ENCODE assay signal across 16 cellular contexts in the genomic region with DNA sequence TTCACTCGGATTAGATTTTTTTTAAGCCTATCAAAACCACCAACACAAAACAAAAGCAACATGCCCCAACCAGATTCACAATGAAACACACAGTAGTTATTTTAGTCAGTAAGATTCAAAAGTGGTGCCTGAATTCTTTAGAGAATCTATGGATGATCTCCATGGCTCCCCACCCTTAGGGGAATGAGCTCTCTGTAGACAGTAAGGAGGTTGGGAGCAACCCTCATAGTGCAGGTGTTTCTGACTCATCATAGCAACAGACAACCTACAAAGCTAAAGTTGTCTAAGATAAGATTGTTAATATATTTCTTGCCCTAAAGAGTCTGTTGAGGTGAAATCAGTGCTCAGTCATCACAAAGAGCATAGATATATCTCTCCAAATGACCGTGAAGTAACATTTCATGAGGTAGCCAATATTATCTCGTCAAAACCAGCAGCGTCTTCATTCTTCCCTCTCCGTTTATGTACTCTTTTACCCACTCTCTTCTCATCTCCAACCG.
DNase-seq lines count a peak whose midpoint lies in the region; ATAC-seq and TF ChIP-seq lines count a peak whose summit lies in the region.
"Had no signal": no experiment of that assay in that cellular context is flagged by ENCODE, and none has a peak within 500 bp of the region (broad histone marks: within the 10 kb centered on the region; RNA-seq: fewer than 3 reads in every experiment).

No MANE protein-coding gene starts in this region.

- no peaks in the 10 kb centered on the region for H3K27me3 ChIP-seq in IMR-90 (ENCODE audit: control insufficient read depth, insufficient read depth, low read length)
- H3K27me3 ChIP-seq in foreskin keratinocyte, result no peaks in the 10 kb centered on the region
- no peaks in the 10 kb centered on the region for H3K27me3 ChIP-seq in trophoblast cell (ENCODE audit: insufficient read depth, low read length)
- no peaks in the 10 kb centered on the region for H3K27me3 ChIP-seq in MM.1S (replicated peaks; ENCODE audit: insufficient read depth, low read length)
- H3K27me3 ChIP-seq: BLaER1 treated with 17β-estradiol and CSF1 and Interleukin-3, amounts not matched to agents 10 nM and 100 nM had no signal

- H3K4me1 Mint-ChIP-seq in Calu3 (ENCODE audit: low read depth, unreplicated experiment), result peaks cover 10% of the 10 kb centered on the region
- H3K4me1 Mint-ChIP-seq: B cell had no signal

- H3K27ac ChIP-seq in IMR-90 (ENCODE audit: insufficient read depth, low read length) (no peak overlapping the region), foreskin keratinocyte (no peak overlapping the region), trophoblast cell (ENCODE audit: low read depth, low read length) (no peak overlapping the region), MM.1S (ENCODE audit: low read length) (no peak overlapping the region)
- H3K27ac ChIP-seq: BLaER1 treated with 17β-estradiol and CSF1 and Interleukin-3, amounts not matched to agents 10 nM and 100 nM had no signal

- H4K12ac ChIP-seq in trophoblast cell (ENCODE audit: low read depth, low read length), result no peak overlapping the region

- no peak overlapping the region for H3K56ac ChIP-seq in IMR-90 (ENCODE audit: extremely low read depth, insufficient read depth, low read length)

- H3K9me2 ChIP-seq in MM.1S (replicated peaks; ENCODE audit: insufficient read depth, low read length), result no peaks in the 10 kb centered on the region

- WGBS in IMR-90 (ENCODE audit: extremely low coverage in 2 of 2, insufficient read length in 1 of 2), 2 experiments, result 100% methylated on average over 3 of the region's 6 CpGs; no CpG with 5 or more reads in 1 of the 2 experiments
- no CpG with 5 or more reads among the region's 6 CpGs for WGBS in trophoblast cell (ENCODE audit: extremely low coverage, insufficient coverage, insufficient read length)

- H3K4me3 ChIP-seq in IMR-90 (ENCODE audit: insufficient read depth, low read depth, low read length) (no peak overlapping the region), trophoblast cell (ENCODE audit: low read depth, low read length) (no peak overlapping the region), MM.1S (ENCODE audit: low read length) (no peak overlapping the region)
- H3K4me3 ChIP-seq: BLaER1 treated with 17β-estradiol and CSF1 and Interleukin-3, amounts not matched to agents 10 nM and 100 nM; HAP-1 had no signal

- H2BK120ac ChIP-seq in IMR-90 (ENCODE audit: low read depth, low read length) (no peak overlapping the region), trophoblast cell (ENCODE audit: insufficient read depth, low read length, poor library complexity) (no peak overlapping the region)

- H3K14ac ChIP-seq in IMR-90 (replicated peaks; ENCODE audit: low read depth, low read length), result no peak overlapping the region
- no peak overlapping the region for H3K14ac ChIP-seq in trophoblast cell (ENCODE audit: low read length)

- H3K23ac ChIP-seq in IMR-90 (ENCODE audit: low read depth, low read length), result no peak overlapping the region
- no peak overlapping the region for H3K23ac ChIP-seq in trophoblast cell (ENCODE audit: low read length)

- H3K4me3 Mint-ChIP-seq in Calu3 (ENCODE audit: low read depth, unreplicated experiment), result no peak overlapping the region
- H3K4me3 Mint-ChIP-seq: B cell; CD8-positive, alpha-beta T cell; IgD-negative memory B cell had no signal

- CTCF ChIA-PET in IMR-90 (lab: Yijun Ruan, JAX) (no interaction called here), Calu3 (lab: Charles Lee) (no interaction called here), HEK293T (lab: Yijun Ruan, JAX) (no interaction called here)

- H3K9me1 ChIP-seq in IMR-90 (ENCODE audit: insufficient read depth, low read length), result no peaks in the 10 kb centered on the region

- no peak overlapping the region for H2AFZ ChIP-seq in IMR-90 (replicated peaks; ENCODE audit: low read length, poor library complexity)
- no peak overlapping the region for H2AFZ ChIP-seq in trophoblast cell (ENCODE audit: insufficient read depth, low read length, poor library complexity)
- no peak overlapping the region for H2AFZ ChIP-seq in MM.1S (ENCODE audit: low read length)

- H3K4ac ChIP-seq in IMR-90 (ENCODE audit: low read depth, low read length) (no peak overlapping the region), trophoblast cell (ENCODE audit: low read depth, low read length) (no peak overlapping the region)

- H3K27ac Mint-ChIP-seq in Calu3 (ENCODE audit: unreplicated experiment), result no peak overlapping the region
- H3K27ac Mint-ChIP-seq: B cell; CD8-positive, alpha-beta T cell; IgD-negative memory B cell had no signal

- no peak overlapping the region for H2BK12ac ChIP-seq in trophoblast cell (ENCODE audit: low read length)

- H3K18ac ChIP-seq in IMR-90 (ENCODE audit: low read depth, low read length), result no peak overlapping the region
- H3K18ac ChIP-seq in trophoblast cell (ENCODE audit: low read length), result no peak overlapping the region

- no peaks in the 10 kb centered on the region for H3K79me1 ChIP-seq in IMR-90 (ENCODE audit: low read depth in 1 of 2, low read length in 2 of 2)
- peaks cover 10% of the 10 kb centered on the region for H3K79me1 ChIP-seq in trophoblast cell (ENCODE audit: low read length)

- no peaks in the 10 kb centered on the region for H3K36me3 Mint-ChIP-seq in Calu3 (ENCODE audit: insufficient read depth, unreplicated experiment)
- H3K36me3 Mint-ChIP-seq: CD8-positive, alpha-beta T cell; IgD-negative memory B cell had no signal

- TF ChIP-seq POLR2A in IMR-90 (IDR thresholded peaks at IDR 0.05; ENCODE audit: low read depth, low read length), result no peak

- no peak overlapping the region for H4K91ac ChIP-seq in IMR-90 (ENCODE audit: insufficient read depth, low read depth, low read length)
- no peak overlapping the region for H4K91ac ChIP-seq in trophoblast cell (ENCODE audit: low read depth, low read length)

- dilution Hi-C loops in IMR-90 (cut with HindIII; ENCODE audit: low sequenced_read_pairs, unreplicated experiment), result no loop called here

- no peak for TF ChIP-seq RAD21 in IMR-90 (IDR thresholded peaks at IDR 0.05; ENCODE audit: low read length)

- BruUV-seq in IMR-90 (replicated peaks; lab: Mats Ljungman, UMichigan) (no TSS peak), Calu3 (replicated peaks; lab: Mats Ljungman, UMichigan) (no TSS peak)

- H3K36me3 ChIP-seq in IMR-90 (ENCODE audit: control insufficient read depth, insufficient read depth, low read length), result no peaks in the 10 kb centered on the region
- no peaks in the 10 kb centered on the region for H3K36me3 ChIP-seq in trophoblast cell (ENCODE audit: control insufficient read depth in 1 of 2, insufficient read depth in 2 of 2, low read length in 2 of 2)
- no peaks in the 10 kb centered on the region for H3K36me3 ChIP-seq in MM.1S (replicated peaks; ENCODE audit: insufficient read depth, low read length)
- H3K36me3 ChIP-seq: BLaER1 treated with 17β-estradiol and CSF1 and Interleukin-3, amounts not matched to agents 10 nM and 100 nM; HAP-1 had no signal

- no peaks in the 10 kb centered on the region for H3K9me3 Mint-ChIP-seq in Calu3 (ENCODE audit: low read depth, unreplicated experiment)
- H3K9me3 Mint-ChIP-seq: CD8-positive, alpha-beta T cell had no signal

- H3K4me1 ChIP-seq in IMR-90 (ENCODE audit: control insufficient read depth, insufficient read depth, low read length) (no peaks in the 10 kb centered on the region), foreskin keratinocyte (no peaks in the 10 kb centered on the region), trophoblast cell (ENCODE audit: control insufficient read depth in 1 of 2, insufficient read depth in 2 of 2, low read length in 2 of 2) (peaks cover 0 to 2% of the 10 kb centered on the region in 2 experiments), MM.1S (ENCODE audit: low read length) (no peaks in the 10 kb centered on the region)
- H3K4me1 ChIP-seq: BLaER1 treated with 17β-estradiol and CSF1 and Interleukin-3, amounts not matched to agents 10 nM and 100 nM; HAP-1 had no signal

- H2BK5ac ChIP-seq in IMR-90 (ENCODE audit: low read depth, low read length, poor library complexity, severe bottlenecking), result no peak overlapping the region
- no peak overlapping the region for H2BK5ac ChIP-seq in trophoblast cell (ENCODE audit: low read depth, low read length, poor library complexity)

- H4K20me1 ChIP-seq in IMR-90 (ENCODE audit: insufficient read depth, low read length), result no peaks in the 10 kb centered on the region
- H4K20me1 ChIP-seq in MM.1S (ENCODE audit: insufficient read depth, low read length), result no peaks in the 10 kb centered on the region
- H4K20me1 ChIP-seq: BLaER1 treated with 17β-estradiol and CSF1 and Interleukin-3, amounts not matched to agents 10 nM and 100 nM had no signal

- DNase-seq in A172 (ENCODE audit: low spot score) (peak; percentile 32), IMR-90 (peak; percentile 9), foreskin keratinocyte (peak; percentile 63 to 79), trophoblast cell (peak; percentile 79 to 93), Calu3 (no peak), MM.1S (no peak), HEK293T (ENCODE audit: extremely low spot score) (no peak), T1000 (lab: John Stamatoyannopoulos, UW) (no peak)
- DNase-seq: 8988T; CD8-positive, alpha-beta T cell; GDM1; KBM-7 had no signal

- POLR2A ChIA-PET in IMR-90 (lab: Charles Lee; ENCODE audit: unreplicated experiment) (no interaction called here), HEK293T (lab: Yijun Ruan, JAX) (interaction anchor here (1.2 kb wide), 1 partner anchor 80 kb away, joined by 3 read pairs; no protein-coding TSS in a partner anchor)

- no peak overlapping the region for H2AK9ac ChIP-seq in IMR-90 (replicated peaks; ENCODE audit: low read depth, low read length, poor library complexity)

- H3K9ac ChIP-seq in IMR-90 (ENCODE audit: low read depth, low read length), result no peak overlapping the region
- H3K9ac ChIP-seq in trophoblast cell (ENCODE audit: low read length), result no peak overlapping the region
- H3K9ac ChIP-seq in MM.1S (ENCODE audit: low read length), result no peak overlapping the region
- H3K9ac ChIP-seq: BLaER1 treated with 17β-estradiol and CSF1 and Interleukin-3, amounts not matched to agents 10 nM and 100 nM had no signal

- H3K79me2 ChIP-seq in trophoblast cell (ENCODE audit: control insufficient read depth, insufficient read depth, low read length, poor library complexity) (no peaks in the 10 kb centered on the region), MM.1S (ENCODE audit: low read length) (no peaks in the 10 kb centered on the region)

- no peak overlapping the region for H2AK5ac ChIP-seq in IMR-90 (ENCODE audit: low read depth, low read length)
- H2AK5ac ChIP-seq in trophoblast cell (ENCODE audit: low read length), result no peak overlapping the region

- intact Hi-C loops in IMR-90 (cut with micrococcal nuclease), result no loop called here
- intact Hi-C loops in Calu3 (cut with micrococcal nuclease; ENCODE audit: unreplicated experiment), result no loop called here

- TF ChIP-seq CTCF in IMR-90 (conservative IDR thresholded peaks at IDR 0.05; ENCODE audit: low read depth, low read length) (no peak), foreskin keratinocyte (conservative IDR thresholded peaks at IDR 0.05) (no peak), Calu3 (IDR thresholded peaks at IDR 0.05; ENCODE audit: unreplicated experiment) (no peak), MM.1S (IDR thresholded peaks at IDR 0.05; ENCODE audit: low read length) (no peak)

- no peaks in the 10 kb centered on the region for H3F3A ChIP-seq in MM.1S (ENCODE audit: insufficient read depth, low read length)

- no peak overlapping the region for H4K5ac ChIP-seq in IMR-90 (ENCODE audit: low read depth, low read length)

- ATAC-seq in IMR-90 (ENCODE audit: low read depth), result no peak
- ATAC-seq in foreskin keratinocyte, result peak; percentile 95
- ATAC-seq: CD8-positive, alpha-beta T cell had no signal

- H4K8ac ChIP-seq in IMR-90 (ENCODE audit: low read depth in 2 of 2, low read length in 2 of 2) (no peak overlapping the region), trophoblast cell (ENCODE audit: low read depth, low read length) (no peak overlapping the region)

- H3K9me3 ChIP-seq in IMR-90 (ENCODE audit: control insufficient read depth, insufficient read depth, low read length), result no peaks in the 10 kb centered on the region
- no peaks in the 10 kb centered on the region for H3K9me3 ChIP-seq in trophoblast cell (ENCODE audit: insufficient read depth, low read depth, low read length)
- H3K9me3 ChIP-seq in MM.1S (replicated peaks; ENCODE audit: insufficient read depth, low read length), result no peaks in the 10 kb centered on the region
- H3K9me3 ChIP-seq: BLaER1 treated with 17β-estradiol and CSF1 and Interleukin-3, amounts not matched to agents 10 nM and 100 nM; HAP-1 had no signal

- H3K4me2 ChIP-seq in IMR-90 (ENCODE audit: low read depth, low read length), result no peak overlapping the region
- H3K4me2 ChIP-seq in trophoblast cell (ENCODE audit: low read length), result no peak overlapping the region
- no peak overlapping the region for H3K4me2 ChIP-seq in MM.1S (ENCODE audit: low read depth, low read length)
- H3K4me2 ChIP-seq: BLaER1 treated with 17β-estradiol and CSF1 and Interleukin-3, amounts not matched to agents 10 nM and 100 nM had no signal

- H2BK20ac ChIP-seq in IMR-90 (ENCODE audit: low read depth, low read length), result no peak overlapping the region

- in situ Hi-C loops in IMR-90 (cut with MboI; ENCODE audit: low sequenced_read_pairs), result loop anchor here (5.0 kb wide), 1 partner anchor 75 kb away; no protein-coding TSS in a partner anchor

- H3K27me3 Mint-ChIP-seq in Calu3 (ENCODE audit: unreplicated experiment), result no peaks in the 10 kb centered on the region
- H3K27me3 Mint-ChIP-seq: B cell, IgD-negative memory B cell had no signal

- H2BK15ac ChIP-seq in IMR-90 (ENCODE audit: low read depth, low read length), result no peak overlapping the region

Comparison
In these comparisons a context has a peak if more than half of its experiments do, and no peak if none do; other contexts are left out.
1. DNase-seq: peak in A172 (single experiment), IMR-90 (single experiment), foreskin keratinocyte (2 of 2) and trophoblast cell (2 of 2); none in Calu3 (single experiment), MM.1S (single experiment), HEK293T (single experiment) and T1000 (single experiment).